ENCODE assay signal across 16 cellular contexts in the genomic region with DNA sequence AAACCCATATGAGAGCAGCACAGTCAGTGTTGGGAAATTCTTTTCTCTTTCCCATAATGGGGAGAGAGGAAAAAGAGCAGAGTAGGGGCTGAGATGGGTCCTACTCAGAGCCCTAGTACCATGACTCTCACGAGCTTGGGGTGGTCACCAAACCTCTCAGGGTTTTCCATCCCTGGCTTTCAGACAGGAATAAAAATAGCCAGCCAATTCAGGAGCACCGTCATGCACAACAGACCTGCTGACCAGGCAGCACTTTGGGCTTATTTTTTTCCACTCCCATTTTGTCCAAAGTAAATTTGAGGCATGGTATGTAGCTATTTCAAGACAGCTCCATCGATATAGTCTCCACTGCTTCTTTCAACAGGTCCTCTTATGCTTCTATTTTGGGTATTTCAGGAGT.
DNase-seq lines count a peak whose midpoint lies in the region; ATAC-seq and TF ChIP-seq lines count a peak whose summit lies in the region.
"Had no signal": no experiment of that assay in that cellular context is flagged by ENCODE, and none has a peak within 500 bp of the region (broad histone marks: within the 10 kb centered on the region; RNA-seq: fewer than 3 reads in every experiment).

No MANE protein-coding gene starts in this region.

- DNase-seq in cardiac muscle cell (ENCODE audit: low read depth in 1 of 2, low spot score in 1 of 2) (peak in 1 of 2 donors; percentile 71), Right ventricle myocardium superior (no peak), left ventricle myocardium inferior (no peak), right cardiac atrium (no peak), epithelial cell of prostate (ENCODE audit: low read depth, low spot score) (no peak)
- no peak for DNase-seq in activated CD4-positive, alpha-beta T cell treated with anti-CD3 and anti-CD28 coated beads for 1 hour
- DNase-seq: C1 segment of cervical spinal cord; Calu3; CD4-positive, alpha-beta memory T cell; COR-L47; DMS53; DMS79 treated with DMSO at 0.1 percent for 48 hours; GF-D8; H9 had no signal

- WGBS in right cardiac atrium, result 43% methylated on average over 3 of the region's 3 CpGs

- no peak overlapping the region for H3K4me3 ChIP-seq in cardiac muscle cell
- no peak overlapping the region for H3K4me3 ChIP-seq in left ventricle myocardium inferior
- no peak overlapping the region for H3K4me3 ChIP-seq in right cardiac atrium (ENCODE audit: low read length)
- H3K4me3 ChIP-seq: GM23338 had no signal

- TF ChIP-seq CTCF in cardiac muscle cell (IDR thresholded peaks at IDR 0.05; ENCODE audit: low read depth, low read length), result no peak
- no peak for TF ChIP-seq CTCF in left ventricle myocardium inferior (IDR thresholded peaks at IDR 0.05; ENCODE audit: borderline replicate concordance)

- H3K36me3 ChIP-seq in cardiac muscle cell (no peaks in the 10 kb centered on the region), left ventricle myocardium inferior (no peaks in the 10 kb centered on the region)

- intact Hi-C loops in Right ventricle myocardium superior (cut with DNase I) (no loop called here), left ventricle myocardium inferior (cut with micrococcal nuclease) (no loop called here), right cardiac atrium (cut with DNase I) (no loop called here)

- no peaks in the 10 kb centered on the region for H3K9me3 ChIP-seq in cardiac muscle cell (ENCODE audit: low read depth)
- no peaks in the 10 kb centered on the region for H3K9me3 ChIP-seq in left ventricle myocardium inferior (replicated peaks)
- H3K9me3 ChIP-seq in right cardiac atrium (ENCODE audit: control insufficient read depth, low read length), result no peaks in the 10 kb centered on the region

- no peaks in the 10 kb centered on the region for H3K27me3 ChIP-seq in cardiac muscle cell
- H3K27me3 ChIP-seq in left ventricle myocardium inferior (ENCODE audit: low read depth), result no peaks in the 10 kb centered on the region
- H3K27me3 ChIP-seq in right cardiac atrium (ENCODE audit: control insufficient read depth, insufficient read depth), result no peaks in the 10 kb centered on the region

- H3K4me1 ChIP-seq in cardiac muscle cell (ENCODE audit: low read depth) (peaks cover 50% of the 10 kb centered on the region), left ventricle myocardium inferior (peaks cover 21% of the 10 kb centered on the region), right cardiac atrium (ENCODE audit: control insufficient read depth, insufficient read depth, low read length) (peaks cover 4% of the 10 kb centered on the region)

- H3K27ac ChIP-seq in cardiac muscle cell (peak overlapping the region; percentile 75), left ventricle myocardium inferior (replicated peaks) (peak overlapping the region; percentile 37), right cardiac atrium (ENCODE audit: low read length) (no peak overlapping the region), epithelial cell of prostate (peak overlapping the region; percentile 2)

- no peak for ATAC-seq in Right ventricle myocardium superior (ENCODE audit: poor library complexity)
- ATAC-seq in right cardiac atrium, result no peak
- ATAC-seq: GM23338, HCT116 had no signal
